ENCODE assay signal across 9 cellular contexts in genomic region chr1:109113787-109114568, GRCh38. TPM values are rescaled to one million over a fixed set of nuclear protein-coding genes. Genes with fewer than 3 reads are reported as not detected.
A peak's percentile ranks its signal among the peaks of the same experiment; 100 is the strongest.
DNase-seq lines count a peak whose midpoint lies in the region; ATAC-seq and TF ChIP-seq lines count a peak whose summit lies in the region.
"Had no signal": no experiment of that assay in that cellular context is flagged by ENCODE, and none has a peak within 500 bp of the region (broad histone marks: within the 10 kb centered on the region; RNA-seq: fewer than 3 reads in every experiment).

A gene with protein sequence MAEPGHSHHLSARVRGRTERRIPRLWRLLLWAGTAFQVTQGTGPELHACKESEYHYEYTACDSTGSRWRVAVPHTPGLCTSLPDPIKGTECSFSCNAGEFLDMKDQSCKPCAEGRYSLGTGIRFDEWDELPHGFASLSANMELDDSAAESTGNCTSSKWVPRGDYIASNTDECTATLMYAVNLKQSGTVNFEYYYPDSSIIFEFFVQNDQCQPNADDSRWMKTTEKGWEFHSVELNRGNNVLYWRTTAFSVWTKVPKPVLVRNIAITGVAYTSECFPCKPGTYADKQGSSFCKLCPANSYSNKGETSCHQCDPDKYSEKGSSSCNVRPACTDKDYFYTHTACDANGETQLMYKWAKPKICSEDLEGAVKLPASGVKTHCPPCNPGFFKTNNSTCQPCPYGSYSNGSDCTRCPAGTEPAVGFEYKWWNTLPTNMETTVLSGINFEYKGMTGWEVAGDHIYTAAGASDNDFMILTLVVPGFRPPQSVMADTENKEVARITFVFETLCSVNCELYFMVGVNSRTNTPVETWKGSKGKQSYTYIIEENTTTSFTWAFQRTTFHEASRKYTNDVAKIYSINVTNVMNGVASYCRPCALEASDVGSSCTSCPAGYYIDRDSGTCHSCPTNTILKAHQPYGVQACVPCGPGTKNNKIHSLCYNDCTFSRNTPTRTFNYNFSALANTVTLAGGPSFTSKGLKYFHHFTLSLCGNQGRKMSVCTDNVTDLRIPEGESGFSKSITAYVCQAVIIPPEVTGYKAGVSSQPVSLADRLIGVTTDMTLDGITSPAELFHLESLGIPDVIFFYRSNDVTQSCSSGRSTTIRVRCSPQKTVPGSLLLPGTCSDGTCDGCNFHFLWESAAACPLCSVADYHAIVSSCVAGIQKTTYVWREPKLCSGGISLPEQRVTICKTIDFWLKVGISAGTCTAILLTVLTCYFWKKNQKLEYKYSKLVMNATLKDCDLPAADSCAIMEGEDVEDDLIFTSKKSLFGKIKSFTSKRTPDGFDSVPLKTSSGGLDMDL (plus strand): TSS chr1:109114115. CDS start chr1:109114184, 69 bp downstream.

- DNase-seq in NCI-H2081 (lab: John Stamatoyannopoulos, UW) (peak; percentile 67 to 85), NCI-H2081 treated with DMSO at 0.1 percent for 48 hours (lab: John Stamatoyannopoulos, UW) (no peak), LNCaP clone FGC (ENCODE audit: low read depth) (no peak), WERI-Rb-1 (peak; percentile 79), body of pancreas (peak; percentile 67 to 86 (median 79)), iris pigment epithelial cell (ENCODE audit: low read depth) (peak; percentile 33), amniotic stem cell (lab: John Stamatoyannopoulos, UW) (no peak)
- DNase-seq in stimulated activated CD4-positive, alpha-beta T cell treated with anti-CD3 and anti-CD28 coated beads, Interleukin-12 subunit alpha, Interleukin-12 subunit beta, amount 100 ng/mL, for 48 hours (ENCODE audit: low read depth in 2 of 3, low spot score in 1 of 3), result peak; percentile 60 to 72 (median 64)

- peaks cover 6% of the 10 kb centered on the region for H3K27me3 ChIP-seq in WERI-Rb-1 (ENCODE audit: insufficient read depth, low read depth, severe bottlenecking)
- H3K27me3 ChIP-seq in body of pancreas, result no peaks in the 10 kb centered on the region

- H3K36me3 ChIP-seq in WERI-Rb-1, result no peaks in the 10 kb centered on the region
- H3K36me3 ChIP-seq in body of pancreas (replicated peaks in 1 of 2; ENCODE audit: insufficient read depth in 1 of 2, low read depth in 2 of 2), result no peaks in the 10 kb centered on the region

- intact Hi-C loops in body of pancreas (cut with DNase I), result no loop called here

- H3K4me1 ChIP-seq in body of pancreas, result peaks cover 51% of the 10 kb centered on the region

- peak; percentile 67 for ATAC-seq in body of pancreas

- TF ChIP-seq CTCF in LNCaP clone FGC (IDR thresholded peaks at IDR 0.05; ENCODE audit: control insufficient read depth, extremely low read depth, insufficient read depth) (no peak), WERI-Rb-1 (IDR thresholded peaks at IDR 0.05; ENCODE audit: low read depth, low read length) (no peak), body of pancreas (IDR thresholded peaks at IDR 0.05) (peak in 1 of 7 experiments; percentile 13)

- H3K4me3 ChIP-seq in LNCaP clone FGC (ENCODE audit: low read depth, low read length) (peak within 1 kb of the TSS; percentile 10; the same call in 1 of the 2 replicates), WERI-Rb-1 (ENCODE audit: low read depth, low read length) (peak within 1 kb of the TSS; percentile 49), body of pancreas (peak within 1 kb of the TSS; percentile 18 to 19)

- WGBS in body of pancreas, 2 donors, result 1 to 2% methylated on average over 14 to 48 of the region's 56 CpGs

- peak; percentile 39 to 77 (median 68) for TF ChIP-seq POLR2A in body of pancreas (IDR thresholded peaks at IDR 0.05)

- H3K9me3 ChIP-seq in WERI-Rb-1 (ENCODE audit: severe bottlenecking) (no peaks in the 10 kb centered on the region), body of pancreas (no peaks in the 10 kb centered on the region)

- no peak within 1 kb of the TSS for H3K27ac ChIP-seq in WERI-Rb-1
- peak within 1 kb of the TSS; percentile 18 to 86 (median 62) for H3K27ac ChIP-seq in body of pancreas
- H3K27ac ChIP-seq: C4-2B had no signal

RNA-seq across cellular contexts. Expression of the gene that starts here (rescaled TPM):
- total RNA-seq in body of pancreas, result 100 to 1,000 TPM in 1 of 2 donors, 10 to 100 TPM in 1; 84.7 to 135 TPM

Comparison
In these comparisons a context has a peak if more than half of its experiments do, and no peak if none do; other contexts are left out.
1. DNase-seq: peak in NCI-H2081 (2 of 2), WERI-Rb-1 (single experiment), body of pancreas (4 of 4), iris pigment epithelial cell (single experiment) and stimulated activated CD4-positive, alpha-beta T cell treated with anti-CD3 and anti-CD28 coated beads, Interleukin-12 subunit alpha, Interleukin-12 subunit beta, amount 100 ng/mL, for 48 hours (3 of 3); none in NCI-H2081 treated with DMSO at 0.1 percent for 48 hours (single experiment), LNCaP clone FGC (single experiment) and amniotic stem cell (single experiment).
2. Peak in every context shown above with its lines, with median percentiles within 50 percentile points of each other: H3K4me3 ChIP-seq.